Comparison of ENCODE assay signal across 11 cellular contexts in the genomic region with DNA sequence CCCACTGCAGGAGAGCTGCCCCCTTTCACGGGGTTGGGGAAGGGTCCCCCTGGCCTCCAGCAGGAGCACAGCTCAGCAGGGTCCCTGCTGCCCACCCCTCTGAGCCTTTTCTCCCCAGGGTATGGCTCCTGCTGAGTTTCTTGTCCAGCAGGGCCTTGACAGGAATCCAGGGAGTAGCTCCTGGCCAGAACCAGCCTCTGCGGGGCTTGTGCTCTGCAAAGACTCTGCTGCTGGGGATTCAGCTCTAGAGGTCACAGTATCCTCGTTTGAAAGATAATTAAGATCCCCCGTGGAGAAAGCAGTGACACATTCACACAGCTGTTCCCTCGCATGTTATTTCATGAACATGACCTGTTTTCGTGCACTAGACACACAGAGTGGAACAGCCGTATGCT. TPM values are rescaled to one million over a fixed set of nuclear protein-coding genes. Genes with fewer than 3 reads are reported as not detected.
DNase-seq lines count a peak whose midpoint lies in the region; ATAC-seq, FAIRE-seq and TF ChIP-seq lines count a peak whose summit lies in the region.
"Had no signal": no experiment of that assay in that cellular context is flagged by ENCODE, and none has a peak within 500 bp of the region (broad histone marks: within the 10 kb centered on the region; RNA-seq: fewer than 3 reads in every experiment).

No MANE protein-coding gene starts in this region.

- peak; percentile 19 for DNase-seq in activated CD4-positive, CD25-positive, alpha-beta regulatory T cell treated with anti-CD3 and anti-CD28 coated beads, Interleukin-2, amount 50 U/mL, for 72 hours
- DNase-seq in RWPE2 (ENCODE audit: low spot score), result no peak
- DNase-seq in esophagus muscularis mucosa (ENCODE audit: extremely low spot score), result no peak
- no peak for DNase-seq in gastrocnemius medialis
- no peak for DNase-seq in D721Med (ENCODE audit: insufficient read length, low spot score)
- DNase-seq in stimulated activated CD4-positive, alpha-beta T cell treated with anti-CD3 and anti-CD28 coated beads, Interleukin-15, amount 100 ng/mL, for 24 hours, result no peak
- DNase-seq in glomerular visceral epithelial cell (ENCODE audit: extremely low spot score), result no peak
- DNase-seq: activated T-cell treated with anti-CD3 and anti-CD28 coated beads, Interleukin-2, amount 50 U/mL, for 48 hours had no signal

- TF ChIP-seq CTCF in RWPE2 (IDR thresholded peaks at IDR 0.05; ENCODE audit: poor library complexity, severe bottlenecking) (no peak), esophagus muscularis mucosa (IDR thresholded peaks at IDR 0.05) (peak in 1 of 3 experiments; percentile 1), gastrocnemius medialis (IDR thresholded peaks at IDR 0.05 in 4 of 5, conservative IDR thresholded peaks at IDR 0.05 in 1 of 5) (no peak), D721Med (IDR thresholded peaks at IDR 0.05; ENCODE audit: insufficient read depth, missing control alignments) (no peak)

- FAIRE-seq in D721Med (lab: Jason Lieb, UNC), result no peak
- FAIRE-seq: G401.6 had no signal

- no peaks in the 10 kb centered on the region for H3K9me3 ChIP-seq in RWPE2 (ENCODE audit: severe bottlenecking)
- H3K9me3 ChIP-seq in esophagus muscularis mucosa, result no peaks in the 10 kb centered on the region
- H3K9me3 ChIP-seq in gastrocnemius medialis, result no peaks in the 10 kb centered on the region

- WGBS in esophagus muscularis mucosa, result 57% methylated on average over 7 of the region's 7 CpGs

- no peak for TF ChIP-seq EP300 in esophagus muscularis mucosa (IDR thresholded peaks at IDR 0.05)

- in situ Hi-C loops in gastrocnemius medialis (cut with MboI; ENCODE audit: low sequenced_read_pairs in 4 of 4), result no loop called here

- H3K36me3 ChIP-seq in RWPE2 (ENCODE audit: low read depth), result peaks cover 82% of the 10 kb centered on the region
- peaks cover 57 to 97% (median 90%) of the 10 kb centered on the region in 4 donors for H3K36me3 ChIP-seq in esophagus muscularis mucosa
- peaks cover 5 to 73% of the 10 kb centered on the region in 2 donors for H3K36me3 ChIP-seq in gastrocnemius medialis

- H3K4me1 ChIP-seq in RWPE2 (ENCODE audit: insufficient read depth, poor library complexity, severe bottlenecking) (peaks cover 10% of the 10 kb centered on the region), esophagus muscularis mucosa (peaks cover 35 to 62% (median 51%) of the 10 kb centered on the region in 4 donors), gastrocnemius medialis (peaks cover 14 to 46% of the 10 kb centered on the region in 2 donors)

- no peaks in the 10 kb centered on the region for H3K27me3 ChIP-seq in RWPE2 (ENCODE audit: insufficient read depth, poor library complexity, severe bottlenecking)
- no peaks in the 10 kb centered on the region for H3K27me3 ChIP-seq in esophagus muscularis mucosa
- no peaks in the 10 kb centered on the region for H3K27me3 ChIP-seq in gastrocnemius medialis
- H3K27me3 ChIP-seq: cardiac muscle cell had no signal

- ATAC-seq in activated CD4-positive, CD25-positive, alpha-beta regulatory T cell treated with anti-CD3 and anti-CD28 coated beads, Interleukin-2, amount 50 U/mL, for 24 hours, result no peak
- ATAC-seq in RWPE2 (ENCODE audit: low read depth) (no peak), gastrocnemius medialis (peak in 1 of 2 donors; percentile 2)

- no peak overlapping the region for H3K4me3 ChIP-seq in RWPE2 (ENCODE audit: severe bottlenecking)
- no peak overlapping the region for H3K4me3 ChIP-seq in esophagus muscularis mucosa
- no peak overlapping the region for H3K4me3 ChIP-seq in gastrocnemius medialis
- H3K4me3 ChIP-seq: cardiac muscle cell had no signal

- peak overlapping the region; percentile 33 for H3K27ac ChIP-seq in RWPE2 (ENCODE audit: poor library complexity, severe bottlenecking)
- H3K27ac ChIP-seq in esophagus muscularis mucosa (replicated peaks in 1 of 4), result peak overlapping the region in 3 of 4 donors; percentile 12 to 46 (median 36)
- H3K27ac ChIP-seq in gastrocnemius medialis, result peak overlapping the region; percentile 64 to 73 (median 72)
- H3K27ac ChIP-seq: cardiac muscle cell had no signal

- intact Hi-C loops in esophagus muscularis mucosa (cut with DNase I) (no loop called here), gastrocnemius medialis (cut with DNase I; ENCODE audit: low total_unique reads) (no loop called here)

- TF ChIP-seq POLR2A in esophagus muscularis mucosa (IDR thresholded peaks at IDR 0.05; ENCODE audit: low read depth) (no peak), gastrocnemius medialis (IDR thresholded peaks at IDR 0.05) (no peak)

RNA-seq across cellular contexts. Expression of gene FOSL2, which starts 21.2 kb away (rescaled TPM):
- total RNA-seq in esophagus muscularis mucosa (100 to 1,000 TPM in 3 of 4 donors, 10 to 100 TPM in 1; 68.9 to 332 (median 176) TPM), gastrocnemius medialis (100 to 1,000 TPM; 193 to 214 (median 210) TPM)
